ENCODE assay signal across 9 cellular contexts in the genomic region with DNA sequence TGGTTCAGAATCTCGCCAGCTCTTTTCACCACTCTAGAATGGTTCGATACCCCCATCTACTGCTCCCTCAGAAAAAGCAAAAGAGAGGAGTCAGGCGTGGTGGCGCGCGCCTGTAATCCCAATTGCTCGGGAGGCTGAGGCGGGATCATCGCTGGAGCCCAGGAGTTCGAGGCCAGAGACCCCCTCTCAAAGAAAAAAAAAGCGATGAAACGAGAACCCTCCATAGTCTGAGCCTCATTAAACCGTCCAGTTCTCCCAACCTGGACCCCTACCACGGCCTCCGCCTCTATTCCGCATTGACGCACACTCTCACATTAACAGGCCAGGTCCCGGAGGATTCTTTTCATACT. TPM values are rescaled to one million over a fixed set of nuclear protein-coding genes. Genes with fewer than 3 reads are reported as not detected.
A peak's percentile ranks its signal among the peaks of the same experiment; 100 is the strongest.
DNase-seq lines count a peak whose midpoint lies in the region; ATAC-seq and TF ChIP-seq lines count a peak whose summit lies in the region.
"Had no signal": no experiment of that assay in that cellular context is flagged by ENCODE, and none has a peak within 500 bp of the region (broad histone marks: within the 10 kb centered on the region; RNA-seq: fewer than 3 reads in every experiment).

No MANE protein-coding gene starts in this region.

- H3K36me3 Mint-ChIP-seq in activated CD8-positive, alpha-beta memory T cell treated with anti-CD3 and anti-CD28 coated beads, Interleukin-2, amount 10 ng/mL, durations not matched to agents 7 days and 5 days = peaks cover 1% of the 10 kb centered on the region

- no peaks in the 10 kb centered on the region for H3K9me3 ChIP-seq in ascending aorta
- no peaks in the 10 kb centered on the region for H3K9me3 ChIP-seq in left lung
- H3K9me3 ChIP-seq in tibial nerve = no peaks in the 10 kb centered on the region

- H3K27ac Mint-ChIP-seq in activated CD8-positive, alpha-beta memory T cell treated with anti-CD3 and anti-CD28 coated beads, Interleukin-2, amount 10 ng/mL, durations not matched to agents 7 days and 5 days = peak overlapping the region; percentile 89

- peaks cover 4 to 25% of the 10 kb centered on the region in 2 donors for H3K4me1 ChIP-seq in ascending aorta
- peaks cover 9 to 53% of the 10 kb centered on the region in 2 donors for H3K4me1 ChIP-seq in left lung
- peaks cover 0 to 34% (median 6%) of the 10 kb centered on the region in 4 donors for H3K4me1 ChIP-seq in tibial nerve

- no peaks in the 10 kb centered on the region for H3K9me3 Mint-ChIP-seq in activated CD8-positive, alpha-beta memory T cell treated with anti-CD3 and anti-CD28 coated beads, Interleukin-2, amount 10 ng/mL, durations not matched to agents 7 days and 5 days (ENCODE audit: low read depth)

- TF ChIP-seq CTCF in ascending aorta (IDR thresholded peaks at IDR 0.05) = peak in 1 of 3 experiments; percentile 1
- TF ChIP-seq CTCF in left lung (IDR thresholded peaks at IDR 0.05) = no peak
- TF ChIP-seq CTCF in tibial nerve (IDR thresholded peaks at IDR 0.05) = no peak

- H3K4me1 Mint-ChIP-seq in activated CD8-positive, alpha-beta memory T cell treated with anti-CD3 and anti-CD28 coated beads, Interleukin-2, amount 10 ng/mL, durations not matched to agents 7 days and 5 days = peaks cover 37% of the 10 kb centered on the region

- WGBS in tibial nerve, 2 donors = 29 to 37% methylated on average over 18 of the region's 18 CpGs

- H3K27me3 ChIP-seq in ascending aorta (no peaks in the 10 kb centered on the region), left lung (no peaks in the 10 kb centered on the region), tibial nerve (no peaks in the 10 kb centered on the region)

- TF ChIP-seq POLR2A in tibial nerve (IDR thresholded peaks at IDR 0.05) = no peak

- no peak for TF ChIP-seq EP300 in tibial nerve (IDR thresholded peaks at IDR 0.05)

- no peak for ATAC-seq in activated CD8-positive, alpha-beta memory T cell treated with anti-CD3 and anti-CD28 coated beads, Interleukin-2, amount 10 ng/mL, durations not matched to agents 7 days and 5 days
- ATAC-seq in left lung (no peak), GM19035 (IDR thresholded peaks at IDR 0.05; ENCODE audit: unreplicated experiment) (no peak)

- H3K27me3 Mint-ChIP-seq in activated CD8-positive, alpha-beta memory T cell treated with anti-CD3 and anti-CD28 coated beads, Interleukin-2, amount 10 ng/mL, durations not matched to agents 7 days and 5 days = no peaks in the 10 kb centered on the region

- H3K27ac ChIP-seq in ascending aorta = peak overlapping the region; percentile 85 to 86
- H3K27ac ChIP-seq in left lung = peak overlapping the region; percentile 84 to 92
- peak overlapping the region; percentile 48 to 88 (median 76) for H3K27ac ChIP-seq in tibial nerve

- intact Hi-C loops in ascending aorta (cut with DNase I) = loop anchor here (10.0 kb wide), 1 partner anchor 559 kb away; a partner anchor contains a TSS
- intact Hi-C loops in left lung (cut with DNase I) = loop anchor here (5.0 to 10.0 kb wide), 2 partner anchors 81 to 88 kb away; a partner anchor contains a TSS

- H3K36me3 ChIP-seq in ascending aorta (no peaks in the 10 kb centered on the region), left lung (no peaks in the 10 kb centered on the region), tibial nerve (no peaks in the 10 kb centered on the region)

- no peak for DNase-seq in activated CD8-positive, alpha-beta memory T cell treated with anti-CD3 and anti-CD28 coated beads, Interleukin-2, amount 10 ng/mL, durations not matched to agents 7 days and 5 days
- no peak for DNase-seq in activated CD8-positive, alpha-beta memory T cell treated with anti-CD3 and anti-CD28 coated beads, Interleukin-2, amount 50 U/mL, for 4 hours
- DNase-seq in ascending aorta (ENCODE audit: low spot score in 2 of 2) (no peak), left lung (no peak), tibial nerve (ENCODE audit: low spot score in 2 of 2) (no peak), NCI-H526 treated with DMSO at 0.1 percent for 48 hours (lab: John Stamatoyannopoulos, UW) (no peak), GDM1 (lab: John Stamatoyannopoulos, UW) (no peak)
- DNase-seq: DND-41 had no signal

- H3K4me3 ChIP-seq in ascending aorta (peak overlapping the region; percentile 65 to 87), left lung (peak overlapping the region; percentile 61 to 64), tibial nerve (peak overlapping the region; percentile 56 to 72 (median 60))

- H3K4me3 Mint-ChIP-seq in activated CD8-positive, alpha-beta memory T cell treated with anti-CD3 and anti-CD28 coated beads, Interleukin-2, amount 10 ng/mL, durations not matched to agents 7 days and 5 days = peak overlapping the region; percentile 84

- CTCF ChIA-PET in activated CD8-positive, alpha-beta memory T cell treated with anti-CD3 and anti-CD28 coated beads, Interleukin-2, amount 10 ng/mL, durations not matched to agents 7 days and 5 days (lab: Charles Lee) = interaction anchor here (0.6 to 6.6 kb wide), 9 partner anchors 11 to 258 kb away, joined by 3 to 78 read pairs (median 6); no protein-coding TSS in a partner anchor

RNA-seq across cellular contexts. Expression of a gene that starts 0.4 kb away (rescaled TPM):
- 1 to 10 TPM; 2.4 to 2.9 TPM for total RNA-seq in activated CD8-positive, alpha-beta memory T cell treated with anti-CD3 and anti-CD28 coated beads, Interleukin-2, amount 10 ng/mL, durations not matched to agents 7 days and 5 days
- total RNA-seq in ascending aorta = not detected
- 1 to 10 TPM; 5.6 TPM for total RNA-seq in left lung
- total RNA-seq in tibial nerve = 1 to 10 TPM; 1.2 to 7.1 (median 3.3) TPM

RNA-seq across cellular contexts. Expression of a gene that starts 0.6 kb away (rescaled TPM):
- 1 to 10 TPM; 3.8 to 4.1 TPM for total RNA-seq in activated CD8-positive, alpha-beta memory T cell treated with anti-CD3 and anti-CD28 coated beads, Interleukin-2, amount 10 ng/mL, durations not matched to agents 7 days and 5 days
- 4.8 TPM for total RNA-seq in ascending aorta
- total RNA-seq in left lung = 10 to 100 TPM; 34.6 to 71.5 TPM
- 10 to 100 TPM in 1 of 4 donors, 1 to 10 TPM in 3; 6.5 to 20.0 (median 8.2) TPM for total RNA-seq in tibial nerve

RNA-seq across cellular contexts. Expression of a gene that starts 51.5 kb away (rescaled TPM):
- total RNA-seq in activated CD8-positive, alpha-beta memory T cell treated with anti-CD3 and anti-CD28 coated beads, Interleukin-2, amount 10 ng/mL, durations not matched to agents 7 days and 5 days = 10 to 100 TPM; 44.5 to 48.5 TPM
- total RNA-seq in ascending aorta = 21.2 TPM
- 10 to 100 TPM; 34.1 to 41.9 TPM for total RNA-seq in left lung
- 10 to 100 TPM; 32.7 to 45.4 (median 36.4) TPM for total RNA-seq in tibial nerve
